In the genomic region with DNA sequence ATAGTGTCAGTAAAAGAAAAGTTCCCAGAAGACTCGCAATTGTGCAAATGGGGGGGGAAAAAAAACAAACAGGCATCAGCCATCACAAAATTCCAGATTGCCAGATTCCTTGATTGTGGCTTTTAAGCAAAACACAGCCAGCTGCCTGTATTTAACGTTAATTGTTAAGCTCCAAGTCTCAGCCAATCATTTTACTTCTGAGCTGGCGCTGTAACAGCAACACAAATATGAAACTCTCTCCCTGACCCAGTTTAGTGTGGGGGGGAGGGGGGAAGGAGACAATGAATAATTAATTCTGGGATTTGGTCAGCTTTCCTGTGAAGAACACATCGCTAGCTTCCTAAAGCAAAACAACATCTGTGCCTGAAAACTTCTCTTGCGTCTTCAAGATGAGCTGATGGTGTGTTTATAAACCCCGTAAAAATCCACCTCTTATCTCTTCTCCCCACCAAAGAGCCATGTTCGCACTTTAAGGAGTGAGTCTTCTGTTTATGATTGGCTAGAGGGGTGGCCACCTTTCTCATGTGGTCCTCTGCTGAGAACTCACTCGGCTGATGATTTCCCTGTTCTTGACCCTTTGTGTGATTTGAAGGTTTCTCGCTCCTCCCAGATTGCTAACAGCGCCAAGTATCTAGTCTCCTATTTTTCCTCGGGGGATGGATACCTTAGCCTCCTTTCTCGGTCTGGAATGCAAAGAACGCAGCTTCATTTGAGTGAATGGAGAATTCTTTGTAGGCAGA, we compare ENCODE assay signal across 8 cellular contexts.
A peak's percentile ranks its signal among the peaks of the same experiment; 100 is the strongest.
DNase-seq lines count a peak whose midpoint lies in the region; ATAC-seq and TF ChIP-seq lines count a peak whose summit lies in the region.

No MANE protein-coding gene starts in this region.

- no peaks in the 10 kb centered on the region for H3K36me3 ChIP-seq in naive thymus-derived CD4-positive, alpha-beta T cell (ENCODE audit: control insufficient read depth in 2 of 3, insufficient read depth in 3 of 3, low read length in 3 of 3)

- H3K27me3 Mint-ChIP-seq in CD4-positive, alpha-beta T cell: peaks cover 40% of the 10 kb centered on the region
- H3K27me3 Mint-ChIP-seq in endothelial cell (ENCODE audit: unreplicated experiment): peaks cover 2% of the 10 kb centered on the region
- peaks cover 21 to 65% (median 50%) of the 10 kb centered on the region in 5 donors for H3K27me3 Mint-ChIP-seq in naive thymus-derived CD4-positive, alpha-beta T cell

- H3K36me3 Mint-ChIP-seq in CD4-positive, alpha-beta T cell (ENCODE audit: low read depth): no peaks in the 10 kb centered on the region
- H3K36me3 Mint-ChIP-seq in endothelial cell (ENCODE audit: low read depth, unreplicated experiment): peaks cover 5% of the 10 kb centered on the region
- no peaks in the 10 kb centered on the region for H3K36me3 Mint-ChIP-seq in naive thymus-derived CD4-positive, alpha-beta T cell

- no peak overlapping the region for H3K27ac ChIP-seq in CD4-positive, alpha-beta T cell (ENCODE audit: low read depth, low read length)
- H3K27ac ChIP-seq in naive thymus-derived CD4-positive, alpha-beta T cell (ENCODE audit: low read depth, low read length): no peak overlapping the region

- POLR2A ChIA-PET in CD4-positive, alpha-beta T cell (lab: Charles Lee): no interaction called here
- POLR2A ChIA-PET in naive thymus-derived CD4-positive, alpha-beta T cell (lab: Charles Lee): no interaction called here

- H3K4me3 Mint-ChIP-seq in CD4-positive, alpha-beta T cell: peak overlapping the region; percentile 83
- peak overlapping the region; percentile 67 for H3K4me3 Mint-ChIP-seq in endothelial cell (ENCODE audit: unreplicated experiment)
- H3K4me3 Mint-ChIP-seq in naive thymus-derived CD4-positive, alpha-beta T cell: peak overlapping the region; percentile 37 to 87 (median 77)

- no peak for DNase-seq in CD4-positive, alpha-beta T cell
- DNase-seq in NCI-H226: peak; percentile 97
- no peak for DNase-seq in endothelial cell (ENCODE audit: low spot score)
- DNase-seq in naive thymus-derived CD4-positive, alpha-beta T cell: no peak
- no peak for DNase-seq in HT-29 (ENCODE audit: low spot score)
- no peak for DNase-seq in activated effector memory CD4-positive, alpha-beta T cell treated with Interleukin-2 at 50 U/mL for 16 hours

- no peaks in the 10 kb centered on the region for H3K9me3 Mint-ChIP-seq in CD4-positive, alpha-beta T cell
- no peaks in the 10 kb centered on the region for H3K9me3 Mint-ChIP-seq in endothelial cell (ENCODE audit: unreplicated experiment)
- no peaks in the 10 kb centered on the region for H3K9me3 Mint-ChIP-seq in naive thymus-derived CD4-positive, alpha-beta T cell

- peak overlapping the region; percentile 8 for H3K4me3 ChIP-seq in naive thymus-derived CD4-positive, alpha-beta T cell (ENCODE audit: low read length)

- H3K4me1 Mint-ChIP-seq in CD4-positive, alpha-beta T cell (ENCODE audit: low read depth): peaks cover 11% of the 10 kb centered on the region
- H3K4me1 Mint-ChIP-seq in endothelial cell (ENCODE audit: unreplicated experiment): peaks cover 10% of the 10 kb centered on the region
- peaks cover 0 to 16% (median 11%) of the 10 kb centered on the region in 7 donors for H3K4me1 Mint-ChIP-seq in naive thymus-derived CD4-positive, alpha-beta T cell

- no peak for ATAC-seq in CD4-positive, alpha-beta T cell (ENCODE audit: poor library complexity)
- ATAC-seq in naive thymus-derived CD4-positive, alpha-beta T cell: no peak
- ATAC-seq in GM18502 (IDR thresholded peaks at IDR 0.05; ENCODE audit: poor library complexity, unreplicated experiment): no peak
- ATAC-seq in GM21447 (IDR thresholded peaks at IDR 0.05; ENCODE audit: unreplicated experiment): no peak

- intact Hi-C loops in CD4-positive, alpha-beta T cell (cut with DNase I, micrococcal nuclease): loop anchor here (1.0 to 5.0 kb wide), 6 partner anchors 305 to 1665 kb away; no protein-coding TSS in a partner anchor
- intact Hi-C loops in naive thymus-derived CD4-positive, alpha-beta T cell (cut with micrococcal nuclease): loop anchor here in 1 of 2 donors (2.0 to 5.0 kb wide), 2 partner anchors 329 to 475 kb away; no protein-coding TSS in a partner anchor

- CTCF ChIA-PET in CD4-positive, alpha-beta T cell (lab: Charles Lee): no interaction called here
- CTCF ChIA-PET in naive thymus-derived CD4-positive, alpha-beta T cell (lab: Charles Lee): interaction anchor here (0.7 kb wide), 1 partner anchor 699 kb away, joined by 3 read pairs; no protein-coding TSS in a partner anchor

- H3K4me1 ChIP-seq in naive thymus-derived CD4-positive, alpha-beta T cell (ENCODE audit: control insufficient read depth in 2 of 2, insufficient read depth in 2 of 2, low read length in 2 of 2): no peaks in the 10 kb centered on the region

- H3K27me3 ChIP-seq in CD4-positive, alpha-beta T cell (ENCODE audit: control insufficient read depth, insufficient read depth, low read length): peaks cover 28% of the 10 kb centered on the region
- peaks cover 0 to 6% of the 10 kb centered on the region in 2 donors for H3K27me3 ChIP-seq in naive thymus-derived CD4-positive, alpha-beta T cell (ENCODE audit: control insufficient read depth in 2 of 2, insufficient read depth in 2 of 2, low read length in 2 of 2)

- no peaks in the 10 kb centered on the region for H3K9me3 ChIP-seq in CD4-positive, alpha-beta T cell (ENCODE audit: control insufficient read depth, low read length)
- no peaks in the 10 kb centered on the region for H3K9me3 ChIP-seq in naive thymus-derived CD4-positive, alpha-beta T cell (ENCODE audit: control insufficient read depth in 2 of 3, low read length in 3 of 3)

- TF ChIP-seq CTCF in CD4-positive, alpha-beta T cell (IDR thresholded peaks at IDR 0.05): no peak
- TF ChIP-seq CTCF in endothelial cell (IDR thresholded peaks at IDR 0.05; ENCODE audit: unreplicated experiment): no peak

- no peak overlapping the region for H3K27ac Mint-ChIP-seq in CD4-positive, alpha-beta T cell
- no peak overlapping the region for H3K27ac Mint-ChIP-seq in endothelial cell (ENCODE audit: unreplicated experiment)
- peak overlapping the region in 1 of 9 donors; percentile 26 for H3K27ac Mint-ChIP-seq in naive thymus-derived CD4-positive, alpha-beta T cell
